In genomic region chr15:68602484-68603240, GRCh38 we compare ENCODE assay signal across 13 cellular contexts. TPM values are rescaled to one million over a fixed set of nuclear protein-coding genes. Genes with fewer than 3 reads are reported as not detected.
"Had no signal": no experiment of that assay in that cellular context is flagged by ENCODE, and none has a peak within 500 bp of the region (broad histone marks: within the 10 kb centered on the region; RNA-seq: fewer than 3 reads in every experiment).

No MANE protein-coding gene starts in this region.

- H3K4me3 ChIP-seq: coronary artery, esophagus squamous epithelium, lower lobe of right lung, pancreas, stomach had no signal

- H3K27ac ChIP-seq: coronary artery, esophagus squamous epithelium, pancreas, stomach had no signal

- H3K27me3 ChIP-seq: pancreas had no signal

- H3K36me3 Mint-ChIP-seq: immature natural killer cell had no signal

- H3K36me3 ChIP-seq: esophagus squamous epithelium, lower lobe of right lung, pancreas, stomach had no signal

- H3K9me3 Mint-ChIP-seq: activated CD4-positive, alpha-beta memory T cell treated with anti-CD3 and anti-CD28 coated beads, Interleukin-2, amount 10 ng/mL, durations not matched to agents 7 days and 5 days; immature natural killer cell; T-helper 1 cell treated with Interleukin-12 subunit alpha and Interleukin-12 subunit beta and Interleukin-4 antibody, amounts not matched to agents 30 μg/mL and 1 μg/mL, for 36 hours had no signal

- DNase-seq: activated CD4-positive, alpha-beta memory T cell treated with anti-CD3 and anti-CD28 coated beads, Interleukin-2, amount 10 ng/mL, durations not matched to agents 7 days and 5 days; activated CD4-positive, alpha-beta T cell treated with anti-CD3 and anti-CD28 coated beads for 4 hours; activated naive CD4-positive, alpha-beta T cell treated with anti-CD3 and anti-CD28 coated beads, Interleukin-2, amount 50 U/mL, for 16 hours; activated T-cell treated with anti-CD3 and anti-CD28 coated beads, Interleukin-2, amount 50 U/mL, for 24 hours; effector CD4-positive, alpha-beta T cell; esophagus squamous epithelium; immature natural killer cell; lower lobe of right lung; pancreas; stimulated activated CD4-positive, alpha-beta T cell treated with anti-CD3 and anti-CD28 coated beads, Interleukin-1b, Interleukin-23, amount 100 ng/mL, for 48 hours; stomach had no signal

- H3K4me1 ChIP-seq: pancreas had no signal

- FAIRE-seq: pancreas had no signal

- ATAC-seq: lower lobe of right lung, pancreas had no signal

- H3K4me1 Mint-ChIP-seq: activated CD4-positive, alpha-beta memory T cell treated with anti-CD3 and anti-CD28 coated beads, Interleukin-2, amount 10 ng/mL, durations not matched to agents 7 days and 5 days; immature natural killer cell had no signal

- H3K27me3 Mint-ChIP-seq: activated T-cell treated with anti-CD3 and anti-CD28 coated beads, Interleukin-2, amount 50 U/mL, for 24 hours had no signal

- H3K4me3 Mint-ChIP-seq: activated CD4-positive, alpha-beta memory T cell treated with anti-CD3 and anti-CD28 coated beads, Interleukin-2, amount 10 ng/mL, durations not matched to agents 7 days and 5 days; activated T-cell treated with anti-CD3 and anti-CD28 coated beads, Interleukin-2, amount 50 U/mL, for 24 hours; immature natural killer cell; T-helper 1 cell treated with Interleukin-12 subunit alpha and Interleukin-12 subunit beta and Interleukin-4 antibody, amounts not matched to agents 30 μg/mL and 1 μg/mL, for 36 hours had no signal

- H3K27ac Mint-ChIP-seq: activated CD4-positive, alpha-beta memory T cell treated with anti-CD3 and anti-CD28 coated beads, Interleukin-2, amount 10 ng/mL, durations not matched to agents 7 days and 5 days; activated T-cell treated with anti-CD3 and anti-CD28 coated beads, Interleukin-2, amount 50 U/mL, for 24 hours; immature natural killer cell; T-helper 1 cell treated with Interleukin-12 subunit alpha and Interleukin-12 subunit beta and Interleukin-4 antibody, amounts not matched to agents 30 μg/mL and 1 μg/mL, for 36 hours had no signal

RNA-seq across cellular contexts. Expression of gene CORO2B, which starts 23.9 kb away (rescaled TPM):
- total RNA-seq: activated CD4-positive, alpha-beta memory T cell treated with anti-CD3 and anti-CD28 coated beads, Interleukin-2, amount 10 ng/mL, durations not matched to agents 7 days and 5 days had no signal
- polyA plus RNA-seq: immature natural killer cell had no signal
